1 cellular context compared by ENCODE assay signal in genomic region chr18:31102020-31102684, GRCh38.
TF ChIP-seq lines count a peak whose summit lies in the region.

DSC2 (minus strand) TSS chr18:31102421; CDS start chr18:31101971, 450 bp downstream.

TF ChIP-seq in HepG2, 621 proteins besides CTCF, POLR2A, EP300 and RAD21 (continued from another document and continues in another):
- TF ChIP-seq ZNF687 (CRISPR knock-in tag; IDR thresholded peaks at IDR 0.05) (peak; percentile 78), CREB3 (CRISPR knock-in tag; IDR thresholded peaks at IDR 0.05) (0 out of 2 replicates have a peak, but pooled peaks have one; percentile 38), NFYC (CRISPR knock-in tag; IDR thresholded peaks at IDR 0.05) (no peak), ARNTL (CRISPR knock-in tag; IDR thresholded peaks at IDR 0.05) (no peak), SNRNP70 (IDR thresholded peaks at IDR 0.05; ENCODE audit: low read depth, low read length) (no peak), MIER3 (CRISPR knock-in tag; IDR thresholded peaks at IDR 0.05; ENCODE audit: borderline replicate concordance) (peak; percentile 37; the same call in 1 of the 2 replicates), ZNF225 (CRISPR knock-in tag; IDR thresholded peaks at IDR 0.05) (no peak), ZC3H13 (CRISPR knock-in tag; IDR thresholded peaks at IDR 0.05) (no peak), MTERF4 (CRISPR knock-in tag; IDR thresholded peaks at IDR 0.05) (no peak; the same call in 1 of the 2 replicates), SCMH1 (CRISPR knock-in tag; IDR thresholded peaks at IDR 0.05; ENCODE audit: borderline replicate concordance) (no peak), ISX (CRISPR knock-in tag; conservative IDR thresholded peaks at IDR 0.05) (no peak), PATZ1 (CRISPR knock-in tag; IDR thresholded peaks at IDR 0.05) (peak; percentile 18; the same call in 1 of the 2 replicates), TRAFD1 (CRISPR knock-in tag; IDR thresholded peaks at IDR 0.05; ENCODE audit: borderline replicate concordance) (no peak), ZMYM3 (CRISPR knock-in tag; IDR thresholded peaks at IDR 0.05) (0 out of 2 replicates have a peak, but pooled peaks have one; percentile 42), MED1 (CRISPR knock-in tag; IDR thresholded peaks at IDR 0.05) (peak; percentile 39; the same call in 1 of the 2 replicates), FOXP4 (CRISPR knock-in tag; IDR thresholded peaks at IDR 0.05) (0 out of 2 replicates have a peak, but pooled peaks have one; percentile 19), POGZ (CRISPR knock-in tag; IDR thresholded peaks at IDR 0.05) (peak; percentile 43; the same call in 1 of the 2 replicates), MIER2 (CRISPR knock-in tag; IDR thresholded peaks at IDR 0.05) (no peak), ZZZ3 (CRISPR knock-in tag; IDR thresholded peaks at IDR 0.05; ENCODE audit: borderline replicate concordance) (no peak), GMEB1 (CRISPR knock-in tag; IDR thresholded peaks at IDR 0.05; ENCODE audit: borderline replicate concordance) (no peak), ELF1 (CRISPR knock-in tag; IDR thresholded peaks at IDR 0.05) (peak; percentile 45; the same call in 1 of the 2 replicates), PCBP1 (IDR thresholded peaks at IDR 0.05; ENCODE audit: borderline replicate concordance, low read depth, low read length) (no peak), SSRP1 (CRISPR knock-in tag; IDR thresholded peaks at IDR 0.05) (0 out of 2 replicates have a peak, but pooled peaks have one; percentile 44), CBX1 (IDR thresholded peaks at IDR 0.05; ENCODE audit: low read depth) (no peak), NBN (conservative IDR thresholded peaks at IDR 0.05) (no peak), ZNF781 (CRISPR knock-in tag; IDR thresholded peaks at IDR 0.05; ENCODE audit: borderline replicate concordance, not compliant biosample characterization) (peak; percentile 49), PCBP2 (optimal IDR thresholded peaks at IDR 0.05; ENCODE audit: low read depth, low read length, poor library complexity, severe bottlenecking) (no peak), NFE2 (CRISPR knock-in tag; IDR thresholded peaks at IDR 0.05) (no peak), MTF1 (CRISPR knock-in tag; IDR thresholded peaks at IDR 0.05) (no peak), ZBTB3 (CRISPR knock-in tag; IDR thresholded peaks at IDR 0.05; ENCODE audit: borderline replicate concordance, low read depth) (no peak), ZBED4 (CRISPR knock-in tag; IDR thresholded peaks at IDR 0.05; ENCODE audit: borderline replicate concordance) (no peak), ZNF350 (CRISPR knock-in tag; IDR thresholded peaks at IDR 0.05; ENCODE audit: borderline replicate concordance, low read depth) (peak; percentile 53; the same call in 1 of the 2 replicates), ZSCAN20 (CRISPR knock-in tag; IDR thresholded peaks at IDR 0.05; ENCODE audit: borderline replicate concordance) (peak; percentile 70), HDAC6 (IDR thresholded peaks at IDR 0.05; ENCODE audit: low read depth, low read length) (no peak), ZNF563 (CRISPR knock-in tag; IDR thresholded peaks at IDR 0.05) (0 out of 2 replicates have a peak, but pooled peaks have one; percentile 32), SNAPC2 (CRISPR knock-in tag; IDR thresholded peaks at IDR 0.05) (0 out of 2 replicates have a peak, but pooled peaks have one; percentile 61), ZNF460 (CRISPR knock-in tag; IDR thresholded peaks at IDR 0.05; ENCODE audit: borderline replicate concordance) (no peak), NFIB (CRISPR knock-in tag; IDR thresholded peaks at IDR 0.05; ENCODE audit: borderline replicate concordance) (no peak), ZBTB20 (CRISPR knock-in tag; IDR thresholded peaks at IDR 0.05; ENCODE audit: borderline replicate concordance, low read depth) (0 out of 2 replicates have a peak, but pooled peaks have one; percentile 22), MTA3 (CRISPR knock-in tag; IDR thresholded peaks at IDR 0.05) (no peak)
